In the genomic region with DNA sequence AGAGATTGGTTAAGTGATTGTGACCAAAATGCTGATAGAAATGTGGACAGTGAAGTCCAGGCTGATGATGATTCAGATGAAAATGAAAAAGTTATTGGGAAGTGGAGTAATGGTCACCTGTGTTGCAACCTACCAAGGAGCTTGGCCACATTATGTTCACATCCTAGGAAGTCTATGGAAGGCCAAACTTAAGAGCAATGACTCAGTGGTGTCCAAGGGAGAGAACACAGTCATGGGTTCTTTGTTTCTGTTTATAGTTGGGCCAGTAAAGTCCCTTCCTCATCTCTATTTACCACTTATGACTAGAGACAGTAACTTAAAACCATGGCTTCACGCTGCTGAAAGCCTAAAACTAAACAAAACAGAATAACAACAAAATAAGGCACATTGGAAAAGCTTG, we compare ENCODE assay signal across 1 cellular context.
TF ChIP-seq lines count a peak whose summit lies in the region.

No MANE protein-coding gene starts in this region.

TF ChIP-seq in GM23338, 12 proteins besides CTCF, POLR2A, EP300 and RAD21 (continued from another document):
- TF ChIP-seq, protein P1, sequence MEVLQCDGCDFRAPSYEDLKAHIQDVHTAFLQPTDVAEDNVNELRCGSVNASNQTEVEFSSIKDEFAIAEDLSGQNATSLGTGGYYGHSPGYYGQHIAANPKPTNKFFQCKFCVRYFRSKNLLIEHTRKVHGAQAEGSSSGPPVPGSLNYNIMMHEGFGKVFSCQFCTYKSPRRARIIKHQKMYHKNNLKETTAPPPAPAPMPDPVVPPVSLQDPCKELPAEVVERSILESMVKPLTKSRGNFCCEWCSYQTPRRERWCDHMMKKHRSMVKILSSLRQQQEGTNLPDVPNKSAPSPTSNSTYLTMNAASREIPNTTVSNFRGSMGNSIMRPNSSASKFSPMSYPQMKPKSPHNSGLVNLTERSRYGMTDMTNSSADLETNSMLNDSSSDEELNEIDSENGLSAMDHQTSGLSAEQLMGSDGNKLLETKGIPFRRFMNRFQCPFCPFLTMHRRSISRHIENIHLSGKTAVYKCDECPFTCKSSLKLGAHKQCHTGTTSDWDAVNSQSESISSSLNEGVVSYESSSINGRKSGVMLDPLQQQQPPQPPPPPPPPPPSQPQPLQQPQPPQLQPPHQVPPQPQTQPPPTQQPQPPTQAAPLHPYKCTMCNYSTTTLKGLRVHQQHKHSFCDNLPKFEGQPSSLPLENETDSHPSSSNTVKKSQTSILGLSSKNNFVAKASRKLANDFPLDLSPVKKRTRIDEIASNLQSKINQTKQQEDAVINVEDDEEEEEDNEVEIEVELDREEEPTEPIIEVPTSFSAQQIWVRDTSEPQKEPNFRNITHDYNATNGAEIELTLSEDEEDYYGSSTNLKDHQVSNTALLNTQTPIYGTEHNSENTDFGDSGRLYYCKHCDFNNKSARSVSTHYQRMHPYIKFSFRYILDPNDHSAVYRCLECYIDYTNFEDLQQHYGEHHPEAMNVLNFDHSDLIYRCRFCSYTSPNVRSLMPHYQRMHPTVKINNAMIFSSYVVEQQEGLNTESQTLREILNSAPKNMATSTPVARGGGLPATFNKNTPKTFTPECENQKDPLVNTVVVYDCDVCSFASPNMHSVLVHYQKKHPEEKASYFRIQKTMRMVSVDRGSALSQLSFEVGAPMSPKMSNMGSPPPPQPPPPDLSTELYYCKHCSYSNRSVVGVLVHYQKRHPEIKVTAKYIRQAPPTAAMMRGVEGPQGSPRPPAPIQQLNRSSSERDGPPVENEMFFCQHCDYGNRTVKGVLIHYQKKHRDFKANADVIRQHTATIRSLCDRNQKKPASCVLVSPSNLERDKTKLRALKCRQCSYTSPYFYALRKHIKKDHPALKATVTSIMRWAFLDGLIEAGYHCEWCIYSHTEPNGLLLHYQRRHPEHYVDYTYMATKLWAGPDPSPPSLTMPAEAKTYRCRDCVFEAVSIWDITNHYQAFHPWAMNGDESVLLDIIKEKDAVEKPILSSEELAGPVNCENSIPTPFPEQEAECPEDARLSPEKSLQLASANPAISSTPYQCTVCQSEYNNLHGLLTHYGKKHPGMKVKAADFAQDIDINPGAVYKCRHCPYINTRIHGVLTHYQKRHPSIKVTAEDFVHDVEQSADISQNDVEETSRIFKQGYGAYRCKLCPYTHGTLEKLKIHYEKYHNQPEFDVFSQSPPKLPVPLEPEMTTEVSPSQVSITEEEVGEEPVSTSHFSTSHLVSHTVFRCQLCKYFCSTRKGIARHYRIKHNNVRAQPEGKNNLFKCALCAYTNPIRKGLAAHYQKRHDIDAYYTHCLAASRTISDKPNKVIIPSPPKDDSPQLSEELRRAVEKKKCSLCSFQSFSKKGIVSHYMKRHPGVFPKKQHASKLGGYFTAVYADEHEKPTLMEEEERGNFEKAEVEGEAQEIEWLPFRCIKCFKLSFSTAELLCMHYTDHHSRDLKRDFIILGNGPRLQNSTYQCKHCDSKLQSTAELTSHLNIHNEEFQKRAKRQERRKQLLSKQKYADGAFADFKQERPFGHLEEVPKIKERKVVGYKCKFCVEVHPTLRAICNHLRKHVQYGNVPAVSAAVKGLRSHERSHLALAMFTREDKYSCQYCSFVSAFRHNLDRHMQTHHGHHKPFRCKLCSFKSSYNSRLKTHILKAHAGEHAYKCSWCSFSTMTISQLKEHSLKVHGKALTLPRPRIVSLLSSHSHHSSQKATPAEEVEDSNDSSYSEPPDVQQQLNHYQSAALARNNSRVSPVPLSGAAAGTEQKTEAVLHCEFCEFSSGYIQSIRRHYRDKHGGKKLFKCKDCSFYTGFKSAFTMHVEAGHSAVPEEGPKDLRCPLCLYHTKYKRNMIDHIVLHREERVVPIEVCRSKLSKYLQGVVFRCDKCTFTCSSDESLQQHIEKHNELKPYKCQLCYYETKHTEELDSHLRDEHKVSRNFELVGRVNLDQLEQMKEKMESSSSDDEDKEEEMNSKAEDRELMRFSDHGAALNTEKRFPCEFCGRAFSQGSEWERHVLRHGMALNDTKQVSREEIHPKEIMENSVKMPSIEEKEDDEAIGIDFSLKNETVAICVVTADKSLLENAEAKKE (CRISPR knock-in tag; IDR thresholded peaks at IDR 0.05), result no peak
- TF ChIP-seq JUNB (IDR thresholded peaks at IDR 0.05; ENCODE audit: unreplicated experiment) (no peak), POLR2AphosphoS5 (IDR thresholded peaks at IDR 0.05; ENCODE audit: low read depth) (no peak), CREB1 (CRISPR knock-in tag; IDR thresholded peaks at IDR 0.05; ENCODE audit: low read depth) (no peak), ZNF114 (CRISPR knock-in tag; IDR thresholded peaks at IDR 0.05) (no peak)
- TF ChIP-seq, protein P2, sequence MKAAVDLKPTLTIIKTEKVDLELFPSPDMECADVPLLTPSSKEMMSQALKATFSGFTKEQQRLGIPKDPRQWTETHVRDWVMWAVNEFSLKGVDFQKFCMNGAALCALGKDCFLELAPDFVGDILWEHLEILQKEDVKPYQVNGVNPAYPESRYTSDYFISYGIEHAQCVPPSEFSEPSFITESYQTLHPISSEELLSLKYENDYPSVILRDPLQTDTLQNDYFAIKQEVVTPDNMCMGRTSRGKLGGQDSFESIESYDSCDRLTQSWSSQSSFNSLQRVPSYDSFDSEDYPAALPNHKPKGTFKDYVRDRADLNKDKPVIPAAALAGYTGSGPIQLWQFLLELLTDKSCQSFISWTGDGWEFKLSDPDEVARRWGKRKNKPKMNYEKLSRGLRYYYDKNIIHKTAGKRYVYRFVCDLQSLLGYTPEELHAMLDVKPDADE (IDR thresholded peaks at IDR 0.05), result no peak
- TF ChIP-seq, protein P3, sequence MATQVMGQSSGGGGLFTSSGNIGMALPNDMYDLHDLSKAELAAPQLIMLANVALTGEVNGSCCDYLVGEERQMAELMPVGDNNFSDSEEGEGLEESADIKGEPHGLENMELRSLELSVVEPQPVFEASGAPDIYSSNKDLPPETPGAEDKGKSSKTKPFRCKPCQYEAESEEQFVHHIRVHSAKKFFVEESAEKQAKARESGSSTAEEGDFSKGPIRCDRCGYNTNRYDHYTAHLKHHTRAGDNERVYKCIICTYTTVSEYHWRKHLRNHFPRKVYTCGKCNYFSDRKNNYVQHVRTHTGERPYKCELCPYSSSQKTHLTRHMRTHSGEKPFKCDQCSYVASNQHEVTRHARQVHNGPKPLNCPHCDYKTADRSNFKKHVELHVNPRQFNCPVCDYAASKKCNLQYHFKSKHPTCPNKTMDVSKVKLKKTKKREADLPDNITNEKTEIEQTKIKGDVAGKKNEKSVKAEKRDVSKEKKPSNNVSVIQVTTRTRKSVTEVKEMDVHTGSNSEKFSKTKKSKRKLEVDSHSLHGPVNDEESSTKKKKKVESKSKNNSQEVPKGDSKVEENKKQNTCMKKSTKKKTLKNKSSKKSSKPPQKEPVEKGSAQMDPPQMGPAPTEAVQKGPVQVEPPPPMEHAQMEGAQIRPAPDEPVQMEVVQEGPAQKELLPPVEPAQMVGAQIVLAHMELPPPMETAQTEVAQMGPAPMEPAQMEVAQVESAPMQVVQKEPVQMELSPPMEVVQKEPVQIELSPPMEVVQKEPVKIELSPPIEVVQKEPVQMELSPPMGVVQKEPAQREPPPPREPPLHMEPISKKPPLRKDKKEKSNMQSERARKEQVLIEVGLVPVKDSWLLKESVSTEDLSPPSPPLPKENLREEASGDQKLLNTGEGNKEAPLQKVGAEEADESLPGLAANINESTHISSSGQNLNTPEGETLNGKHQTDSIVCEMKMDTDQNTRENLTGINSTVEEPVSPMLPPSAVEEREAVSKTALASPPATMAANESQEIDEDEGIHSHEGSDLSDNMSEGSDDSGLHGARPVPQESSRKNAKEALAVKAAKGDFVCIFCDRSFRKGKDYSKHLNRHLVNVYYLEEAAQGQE (IDR thresholded peaks at IDR 0.05; ENCODE audit: unreplicated experiment), result no peak
TF ChIP-seq in GM23338: peak in this region for 0.
